ENCODE assay signal across 14 cellular contexts in genomic region chr2:187986392-187987105, GRCh38.
DNase-seq lines count a peak whose midpoint lies in the region; ATAC-seq, FAIRE-seq and TF ChIP-seq lines count a peak whose summit lies in the region.
"Had no signal": no experiment of that assay in that cellular context is flagged by ENCODE, and none has a peak within 500 bp of the region (broad histone marks: within the 10 kb centered on the region; RNA-seq: fewer than 3 reads in every experiment).

No MANE protein-coding gene starts in this region.

- ATAC-seq in K562, result no peak
- ATAC-seq: left colon had no signal

- no TSS peak for BruUV-seq in K562 (replicated peaks; lab: Mats Ljungman, UMichigan)

- H3K4ac ChIP-seq in neuronal stem cell (ENCODE audit: low read length), result no peak overlapping the region

- no peak overlapping the region for H3K23ac ChIP-seq in neuronal stem cell (ENCODE audit: low read depth, low read length, poor library complexity)

- no peak overlapping the region for H2BK12ac ChIP-seq in neuronal stem cell (ENCODE audit: low read length)

- no peaks in the 10 kb centered on the region for H3K79me1 ChIP-seq in neuronal stem cell (ENCODE audit: low read depth, low read length)

- H2BK15ac ChIP-seq in neuronal stem cell (ENCODE audit: low read length), result no peak overlapping the region

- TF ChIP-seq RAD21 in K562 (CRISPR knock-in tag; conservative IDR thresholded peaks at IDR 0.05 in 1 of 2, IDR thresholded peaks at IDR 0.05 in 1 of 2), result no peak

- no peak overlapping the region for H2BK120ac ChIP-seq in neuronal stem cell (ENCODE audit: low read depth, low read length)

- no peak for TF ChIP-seq POLR2A in K562 (conservative IDR thresholded peaks at IDR 0.05)
- TF ChIP-seq POLR2A in adrenal gland (IDR thresholded peaks at IDR 0.05), result no peak

- no peak for FAIRE-seq in K562 (lab: Jason Lieb, UNC)

- H3K4me2 ChIP-seq in GM23248 (ENCODE audit: unreplicated experiment) (no peak overlapping the region), K562 (ENCODE audit: insufficient read depth, low read length) (no peak overlapping the region), neuronal stem cell (ENCODE audit: insufficient read depth, low read length, poor library complexity, severe bottlenecking) (no peak overlapping the region)

- WGBS in GM23248 (ENCODE audit: low coverage in 1 of 2, low lambda C conversion rate in 2 of 2, missing lambda C conversion rate in 2 of 2), 2 experiments, result 86 to 88% methylated on average over 7 of the region's 7 CpGs
- WGBS in K562 (ENCODE audit: insufficient coverage, low coverage, missing lambda C conversion rate), result 0% methylated on average over 7 of the region's 7 CpGs
- WGBS in neuronal stem cell (ENCODE audit: extremely low coverage in 2 of 2, insufficient read length in 2 of 2, insufficient replicate concordance in 1 of 2), 2 donors, result no CpG with 5 or more reads among the region's 7 CpGs
- 78 to 89% (median 88%) methylated on average over 7 of the region's 7 CpGs for WGBS in adrenal gland, 4 donors

- H3K27me3 ChIP-seq in GM23248 (replicated peaks; ENCODE audit: insufficient read depth), result no peaks in the 10 kb centered on the region
- H3K27me3 ChIP-seq in K562 (ENCODE audit: control insufficient read depth in 2 of 2, insufficient read depth in 2 of 2, low read length in 2 of 2), result no peaks in the 10 kb centered on the region
- H3K27me3 ChIP-seq in neuronal stem cell (ENCODE audit: control insufficient read depth in 3 of 3, insufficient read depth in 3 of 3, low read depth in 1 of 3, low read length in 3 of 3), result no peaks in the 10 kb centered on the region
- no peaks in the 10 kb centered on the region for H3K27me3 ChIP-seq in adrenal gland
- H3K27me3 ChIP-seq: cardiac muscle cell had no signal

- no peaks in the 10 kb centered on the region for H3K9me1 ChIP-seq in K562 (ENCODE audit: control insufficient read depth, insufficient read depth, low read length)

- H3K9ac ChIP-seq in GM23248, result no peak overlapping the region
- H3K9ac ChIP-seq in K562 (ENCODE audit: insufficient read depth in 1 of 2, low read depth in 2 of 2, low read length in 2 of 2), result no peak overlapping the region
- H3K9ac ChIP-seq in neuronal stem cell (ENCODE audit: low read depth, low read length, poor library complexity), result no peak overlapping the region

- H3K9me3 ChIP-seq in GM23248 (ENCODE audit: low read depth), result no peaks in the 10 kb centered on the region
- H3K9me3 ChIP-seq in K562 (replicated peaks; ENCODE audit: control insufficient read depth, insufficient read depth, low read depth, low read length), result no peaks in the 10 kb centered on the region
- H3K9me3 ChIP-seq in neuronal stem cell (replicated peaks in 1 of 2; ENCODE audit: control insufficient read depth in 2 of 2, insufficient read depth in 1 of 2, low read depth in 1 of 2, low read length in 2 of 2), result no peaks in the 10 kb centered on the region
- no peaks in the 10 kb centered on the region for H3K9me3 ChIP-seq in adrenal gland (replicated peaks in 1 of 3)

- H3K18ac ChIP-seq in neuronal stem cell (ENCODE audit: low read length), result no peak overlapping the region

- H4K20me1 ChIP-seq in GM23248 (ENCODE audit: insufficient read depth) (no peaks in the 10 kb centered on the region), K562 (replicated peaks; ENCODE audit: control insufficient read depth, insufficient read depth, low read length) (no peaks in the 10 kb centered on the region)

- POLR2A ChIA-PET in K562 (lab: Yijun Ruan, JAX), result no interaction called here

- DNase-seq in GM23248 (peak; percentile 30), M059J (ENCODE audit: low read depth) (peak; percentile 17), K562 (ENCODE audit: extremely low read depth in 1 of 4, low spot score in 3 of 4) (no peak), neuronal stem cell (ENCODE audit: low spot score) (no peak), head of caudate nucleus (no peak), adrenal gland (no peak), cardiac septum (ENCODE audit: low spot score) (no peak)
- DNase-seq: activated CD4-positive, CD25-positive, alpha-beta regulatory T cell treated with anti-CD3 and anti-CD28 coated beads, Interleukin-2, amount 50 U/mL, for 72 hours; DMS79 treated with DMSO at 0.1 percent for 48 hours; left colon; nucleus accumbens; stimulated activated CD4-positive, alpha-beta T cell treated with anti-CD3 and anti-CD28 coated beads, Interleukin-2, amount 100 ng/mL, for 24 hours; stimulated activated naive CD4-positive, alpha-beta T cell treated with Interleukin-2 at 50 U/mL for 16 hours had no signal

- H3K79me2 ChIP-seq in GM23248 (ENCODE audit: insufficient read depth), result no peaks in the 10 kb centered on the region
- H3K79me2 ChIP-seq in K562 (ENCODE audit: control insufficient read depth, insufficient read depth, low read length), result no peaks in the 10 kb centered on the region

- H2BK5ac ChIP-seq in neuronal stem cell (ENCODE audit: low read length), result no peak overlapping the region

- intact Hi-C loops in K562 (cut with micrococcal nuclease), result no loop called here
- intact Hi-C loops in head of caudate nucleus (cut with DNase I), result no loop called here
- intact Hi-C loops in adrenal gland (cut with DNase I), result no loop called here
- intact Hi-C loops in cardiac septum (cut with DNase I), result no loop called here

- H3K14ac ChIP-seq in neuronal stem cell (ENCODE audit: low read length), result no peak overlapping the region

- no peaks in the 10 kb centered on the region for H3K9me2 ChIP-seq in GM23248 (ENCODE audit: insufficient read depth)

- H3K4me3 ChIP-seq in GM23248 (no peak overlapping the region), K562 (no peak overlapping the region), neuronal stem cell (ENCODE audit: low read length in 2 of 2) (no peak overlapping the region), adrenal gland (no peak overlapping the region)
- H3K4me3 ChIP-seq: cardiac muscle cell had no signal

- no peak overlapping the region for H2AK5ac ChIP-seq in neuronal stem cell (ENCODE audit: low read depth, low read length)

- H2AFZ ChIP-seq in GM23248 (no peak overlapping the region), K562 (ENCODE audit: low read depth, low read length) (no peak overlapping the region), neuronal stem cell (ENCODE audit: low read length) (peak overlapping the region; percentile 48)

- no peaks in the 10 kb centered on the region for H3K36me3 ChIP-seq in GM23248 (ENCODE audit: low read depth)
- H3K36me3 ChIP-seq in K562 (ENCODE audit: control insufficient read depth, insufficient read depth, low read length), result no peaks in the 10 kb centered on the region
- no peaks in the 10 kb centered on the region for H3K36me3 ChIP-seq in neuronal stem cell (replicated peaks in 1 of 2; ENCODE audit: control insufficient read depth in 2 of 2, insufficient read depth in 2 of 2, low read length in 2 of 2)
- no peaks in the 10 kb centered on the region for H3K36me3 ChIP-seq in adrenal gland (replicated peaks in 1 of 2)
- H3K36me3 ChIP-seq: cardiac muscle cell had no signal

- CTCF ChIA-PET in K562 (lab: Yijun Ruan, JAX; ENCODE audit: low intra/inter-chr PET ratio), result no interaction called here

- H3K27ac ChIP-seq in GM23248 (no peak overlapping the region), K562 (ENCODE audit: extremely low read depth, low read depth, low read length) (no peak overlapping the region), neuronal stem cell (replicated peaks; ENCODE audit: low read length) (no peak overlapping the region), adrenal gland (no peak overlapping the region)
- H3K27ac ChIP-seq: cardiac muscle cell had no signal

- H4K8ac ChIP-seq in neuronal stem cell (ENCODE audit: low read depth, low read length), result no peak overlapping the region

- no peak overlapping the region for H4K91ac ChIP-seq in neuronal stem cell (ENCODE audit: low read depth, low read length, poor library complexity)

- no peak for TF ChIP-seq CTCF in K562 (IDR thresholded peaks at IDR 0.05 in 2 of 3, conservative IDR thresholded peaks at IDR 0.05 in 1 of 3; ENCODE audit: insufficient read depth in 2 of 3, low read depth in 1 of 3, low read length in 3 of 3)
- no peak for TF ChIP-seq CTCF in adrenal gland (IDR thresholded peaks at IDR 0.05)

- H3K4me1 ChIP-seq in GM23248 (ENCODE audit: insufficient read depth) (peaks cover 19% of the 10 kb centered on the region), K562 (replicated peaks in 1 of 2; ENCODE audit: control insufficient read depth in 2 of 2, insufficient read depth in 2 of 2, low read length in 2 of 2) (no peaks in the 10 kb centered on the region), neuronal stem cell (ENCODE audit: control insufficient read depth in 2 of 2, insufficient read depth in 1 of 2, low read depth in 1 of 2, low read length in 2 of 2) (peaks cover 0 to 2% of the 10 kb centered on the region in 2 donors), adrenal gland (replicated peaks in 1 of 2) (no peaks in the 10 kb centered on the region)

- no peak for TF ChIP-seq EP300 in K562 (IDR thresholded peaks at IDR 0.05; ENCODE audit: low read length)

- in situ Hi-C loops in GM23248 (cut with MboI), result no loop called here
- in situ Hi-C loops in K562 (cut with MboI), result no loop called here

- H3F3A ChIP-seq in GM23248 (ENCODE audit: insufficient read depth), result peaks cover 10% of the 10 kb centered on the region; the same call in 1 of the 2 replicates

TF ChIP-seq in K562, 482 proteins besides CTCF, POLR2A, EP300 and RAD21:
- TF ChIP-seq SLC30A9 (CRISPR knock-in tag; IDR thresholded peaks at IDR 0.05) (no peak), SREBF1 (IDR thresholded peaks at IDR 0.05; ENCODE audit: borderline replicate concordance, low read depth, low read length) (no peak), PKNOX1 (IDR thresholded peaks at IDR 0.05) (peak; percentile 48), NR1H2 (CRISPR knock-in tag; IDR thresholded peaks at IDR 0.05) (no peak), MEIS2 (IDR thresholded peaks at IDR 0.05; ENCODE audit: partially characterized antibody) (peak; percentile 13), EGR1 (conservative IDR thresholded peaks at IDR 0.05) (no peak)
TF ChIP-seq in K562: peak in this region for 2.

Comparison
In these comparisons a context has a peak if more than half of its experiments do, and no peak if none do; other contexts are left out.
1. DNase-seq: peak in GM23248 (single experiment) and M059J (single experiment); none in K562 (0 of 4), neuronal stem cell (single experiment), head of caudate nucleus (0 of 42), adrenal gland (0 of 7) and cardiac septum (single experiment).